ENCODE assay signal across 12 cellular contexts in genomic region chr9:75152416-75152815, GRCh38.
DNase-seq lines count a peak whose midpoint lies in the region; ATAC-seq lines count a peak whose summit lies in the region.
"Had no signal": no experiment of that assay in that cellular context is flagged by ENCODE, and none has a peak within 500 bp of the region (broad histone marks: within the 10 kb centered on the region; RNA-seq: fewer than 3 reads in every experiment).

No MANE protein-coding gene starts in this region.

- peak overlapping the region; percentile 47 for H3K4me3 Mint-ChIP-seq in activated CD8-positive, alpha-beta memory T cell treated with anti-CD3 and anti-CD28 coated beads, Interleukin-2, amount 10 ng/mL, durations not matched to agents 7 days and 5 days

- peak overlapping the region; percentile 98 for H3K27ac ChIP-seq in KOPT-K1 (ENCODE audit: low read depth, low read length, poor library complexity, severe bottlenecking)
- H3K27ac ChIP-seq in effector memory CD4-positive, alpha-beta T cell (ENCODE audit: insufficient read depth, low read length, poor library complexity, severe bottlenecking), result peak overlapping the region; percentile 57

- H3K27ac Mint-ChIP-seq in activated CD8-positive, alpha-beta memory T cell treated with anti-CD3 and anti-CD28 coated beads, Interleukin-2, amount 10 ng/mL, durations not matched to agents 7 days and 5 days, result peak overlapping the region; percentile 85

- ATAC-seq in activated CD8-positive, alpha-beta memory T cell treated with anti-CD3 and anti-CD28 coated beads, Interleukin-2, amount 10 ng/mL, durations not matched to agents 7 days and 5 days, result peak; percentile 79
- no peak for ATAC-seq in GM21526 (IDR thresholded peaks at IDR 0.05; ENCODE audit: low FRiP score, unreplicated experiment)
- no peak for ATAC-seq in HG02938 (IDR thresholded peaks at IDR 0.05; ENCODE audit: unreplicated experiment)
- ATAC-seq: SK-N-SH treated with all-trans-retinoic acid at 6 μM for 48 hours had no signal

- 0 out of 2 replicates have a peak, but pooled peaks cover 4% of the 10 kb centered on the region for H3K36me3 ChIP-seq in KOPT-K1 (ENCODE audit: insufficient read depth, low read length)
- no peaks in the 10 kb centered on the region for H3K36me3 ChIP-seq in effector memory CD4-positive, alpha-beta T cell (ENCODE audit: control insufficient read depth, insufficient read depth, low read length)

- CTCF ChIA-PET in activated CD8-positive, alpha-beta memory T cell treated with anti-CD3 and anti-CD28 coated beads, Interleukin-2, amount 10 ng/mL, durations not matched to agents 7 days and 5 days (lab: Charles Lee), result interaction anchor here (0.9 to 1.7 kb wide), 8 partner anchors 10 to 125 kb away, joined by 3 to 8 read pairs (median 4); partner anchors contain the start of genes NMRK1 and OSTF1

- peak overlapping the region; percentile 17 for H3K4me3 ChIP-seq in effector memory CD4-positive, alpha-beta T cell (ENCODE audit: insufficient read depth, low read depth, low read length, poor library complexity, severe bottlenecking)

- peaks cover 50% of the 10 kb centered on the region for H3K36me3 Mint-ChIP-seq in activated CD8-positive, alpha-beta memory T cell treated with anti-CD3 and anti-CD28 coated beads, Interleukin-2, amount 10 ng/mL, durations not matched to agents 7 days and 5 days

- H3K27me3 ChIP-seq in effector memory CD4-positive, alpha-beta T cell (replicated peaks; ENCODE audit: control insufficient read depth, insufficient read depth, low read length, poor library complexity, severe bottlenecking), result no peaks in the 10 kb centered on the region

- peaks cover 79% of the 10 kb centered on the region for H3K4me1 Mint-ChIP-seq in activated CD8-positive, alpha-beta memory T cell treated with anti-CD3 and anti-CD28 coated beads, Interleukin-2, amount 10 ng/mL, durations not matched to agents 7 days and 5 days

- no peaks in the 10 kb centered on the region for H3K9me3 Mint-ChIP-seq in activated CD8-positive, alpha-beta memory T cell treated with anti-CD3 and anti-CD28 coated beads, Interleukin-2, amount 10 ng/mL, durations not matched to agents 7 days and 5 days (ENCODE audit: low read depth)

- peak; percentile 93 for DNase-seq in activated CD8-positive, alpha-beta memory T cell treated with anti-CD3 and anti-CD28 coated beads, Interleukin-2, amount 10 ng/mL, durations not matched to agents 7 days and 5 days
- peak in 2 of 3 donors; percentile 33 to 40 for DNase-seq in effector memory CD4-positive, alpha-beta T cell
- peak; percentile 77 for DNase-seq in stimulated activated CD8-positive, alpha-beta memory T cell treated with anti-CD3 and anti-CD28 coated beads, Interleukin-4, amount 100 ng/mL, for 48 hours
- no peak for DNase-seq in middle frontal gyrus (ENCODE audit: extremely low spot score, low spot score)
- DNase-seq in epidermal melanocyte (ENCODE audit: insufficient read length, low spot score), result no peak
- DNase-seq: Kasumi-1, kidney, NCI-H446 had no signal

- peaks cover 63% of the 10 kb centered on the region for H3K4me1 ChIP-seq in effector memory CD4-positive, alpha-beta T cell (ENCODE audit: control insufficient read depth, insufficient read depth, low read length, poor library complexity, severe bottlenecking)

- no peaks in the 10 kb centered on the region for H3K27me3 Mint-ChIP-seq in activated CD8-positive, alpha-beta memory T cell treated with anti-CD3 and anti-CD28 coated beads, Interleukin-2, amount 10 ng/mL, durations not matched to agents 7 days and 5 days

- H3K9me3 ChIP-seq in KOPT-K1 (ENCODE audit: insufficient read depth, low read length, poor library complexity, severe bottlenecking), result no peaks in the 10 kb centered on the region
- no peaks in the 10 kb centered on the region for H3K9me3 ChIP-seq in effector memory CD4-positive, alpha-beta T cell (ENCODE audit: control insufficient read depth, low read length)

Comparison
In these comparisons a context has a peak if more than half of its experiments do, and no peak if none do; other contexts are left out.
1. DNase-seq: peak in activated CD8-positive, alpha-beta memory T cell treated with anti-CD3 and anti-CD28 coated beads, Interleukin-2, amount 10 ng/mL, durations not matched to agents 7 days and 5 days (single experiment), effector memory CD4-positive, alpha-beta T cell (2 of 3) and stimulated activated CD8-positive, alpha-beta memory T cell treated with anti-CD3 and anti-CD28 coated beads, Interleukin-4, amount 100 ng/mL, for 48 hours (single experiment); none in middle frontal gyrus (single experiment) and epidermal melanocyte (single experiment).